Comparison of ENCODE assay signal across 11 cellular contexts in the genomic region with DNA sequence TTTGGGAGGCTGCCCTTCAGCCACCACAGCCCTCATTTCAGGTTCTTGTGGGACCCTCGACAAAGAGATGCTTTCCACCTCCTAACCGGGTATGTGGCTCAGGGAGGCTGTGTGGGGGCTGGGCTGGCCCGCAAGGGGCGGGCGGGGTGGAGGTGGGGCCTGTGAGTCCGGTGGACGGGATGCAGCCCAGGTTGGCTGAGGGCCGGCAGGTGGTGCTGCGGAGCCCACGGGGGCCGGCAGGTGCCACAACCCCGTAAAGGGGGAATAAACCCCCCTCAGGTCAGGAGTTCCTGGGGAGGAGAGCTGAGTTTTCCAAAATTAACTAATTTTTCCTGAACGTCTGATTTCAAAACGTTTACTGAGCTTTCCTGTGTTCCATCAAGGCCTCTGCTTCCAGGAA. TPM values are rescaled to one million over a fixed set of nuclear protein-coding genes. Genes with fewer than 3 reads are reported as not detected.
DNase-seq lines count a peak whose midpoint lies in the region; ATAC-seq and TF ChIP-seq lines count a peak whose summit lies in the region.
"Had no signal": no experiment of that assay in that cellular context is flagged by ENCODE, and none has a peak within 500 bp of the region (broad histone marks: within the 10 kb centered on the region; RNA-seq: fewer than 3 reads in every experiment).

No MANE protein-coding gene starts in this region.

- TF ChIP-seq CTCF in AG09309 (IDR thresholded peaks at IDR 0.05; ENCODE audit: control insufficient read depth, insufficient read depth, low read depth, low read length, missing control alignments) (peak; percentile 32), GM12865 (IDR thresholded peaks at IDR 0.05; ENCODE audit: insufficient read depth, low read depth, low read length, missing control alignments) (peak; percentile 50), RWPE2 (IDR thresholded peaks at IDR 0.05; ENCODE audit: poor library complexity, severe bottlenecking) (peak; percentile 58), tibial nerve (IDR thresholded peaks at IDR 0.05) (peak in 1 of 5 experiments; percentile 14)

- no peak for TF ChIP-seq POLR2A in tibial nerve (IDR thresholded peaks at IDR 0.05)

- no peak for DNase-seq in AG09309 (ENCODE audit: low read depth)
- no peak for DNase-seq in GM12865 (ENCODE audit: low read depth)
- no peak for DNase-seq in RWPE2 (ENCODE audit: low spot score)
- DNase-seq in islet precursor cell = peak; percentile 84
- DNase-seq in ureter (ENCODE audit: low spot score) = no peak
- no peak for DNase-seq in tibial nerve (ENCODE audit: low spot score in 2 of 2)
- DNase-seq: foreskin melanocyte, GM23248, psoas muscle had no signal

- peaks cover 3% of the 10 kb centered on the region for H3K4me1 ChIP-seq in RWPE2 (ENCODE audit: insufficient read depth, poor library complexity, severe bottlenecking)
- H3K4me1 ChIP-seq in tibial nerve = peaks cover 0 to 6% (median 3%) of the 10 kb centered on the region in 4 donors

- no peak overlapping the region for H3K27ac ChIP-seq in RWPE2 (ENCODE audit: poor library complexity, severe bottlenecking)
- no peak overlapping the region for H3K27ac ChIP-seq in tibial nerve
- H3K27ac ChIP-seq: GM23248, psoas muscle had no signal

- H3K27me3 ChIP-seq in RWPE2 (ENCODE audit: insufficient read depth, poor library complexity, severe bottlenecking) (no peaks in the 10 kb centered on the region), tibial nerve (peaks cover 0 to 3% of the 10 kb centered on the region in 2 donors)

- no peaks in the 10 kb centered on the region for H3K9me3 ChIP-seq in RWPE2 (ENCODE audit: severe bottlenecking)
- H3K9me3 ChIP-seq in tibial nerve = no peaks in the 10 kb centered on the region
- H3K9me3 ChIP-seq: psoas muscle had no signal

- H3K4me3 ChIP-seq in AG09309 (ENCODE audit: control insufficient read depth, low read depth, low read length) = no peak overlapping the region
- H3K4me3 ChIP-seq in GM12865 (ENCODE audit: low read depth, low read length) = no peak overlapping the region
- no peak overlapping the region for H3K4me3 ChIP-seq in RWPE2 (ENCODE audit: severe bottlenecking)
- H3K4me3 ChIP-seq in tibial nerve = no peak overlapping the region
- H3K4me3 ChIP-seq: GM23248, psoas muscle had no signal

- TF ChIP-seq EP300 in tibial nerve (IDR thresholded peaks at IDR 0.05) = no peak

- ATAC-seq in RWPE2 (ENCODE audit: low read depth) = peak; percentile 50; the same call in 2 of the 3 replicates
- ATAC-seq in HG02884 (IDR thresholded peaks at IDR 0.05; ENCODE audit: unreplicated experiment) = no peak
- ATAC-seq in GM19455 (IDR thresholded peaks at IDR 0.05; ENCODE audit: unreplicated experiment) = no peak
- ATAC-seq: psoas muscle had no signal

- 1% methylated on average over 11 to 12 of the region's 14 CpGs for WGBS in tibial nerve, 2 donors

- no peaks in the 10 kb centered on the region for H3K36me3 ChIP-seq in RWPE2 (ENCODE audit: low read depth)
- H3K36me3 ChIP-seq in tibial nerve = no peaks in the 10 kb centered on the region

RNA-seq across cellular contexts. Expression of a gene that starts 4.9 kb away (rescaled TPM):
- 38.9 TPM for total RNA-seq in ureter
- 10 to 100 TPM; 39.8 to 53.2 (median 45.6) TPM for total RNA-seq in tibial nerve

RNA-seq across cellular contexts. Expression of a gene that starts 14.8 kb away (rescaled TPM):
- total RNA-seq in ureter = 1.4 TPM
- total RNA-seq in tibial nerve = 1 to 10 TPM in 1 of 4 donors, not detected in 3; 1.5 TPM
- total RNA-seq: GM23248 had no signal

RNA-seq across cellular contexts. Expression of a gene that starts 18.8 kb away (rescaled TPM):
- total RNA-seq in ureter (7.9 TPM), tibial nerve (10 to 100 TPM in 1 of 4 donors, 1 to 10 TPM in 3; 3.5 to 18.0 (median 6.3) TPM)

RNA-seq across cellular contexts. Expression of a gene that starts 19.5 kb away (rescaled TPM):
- 5.3 TPM for total RNA-seq in ureter
- 1 to 10 TPM in 2 of 4 donors, under 1 TPM in 2; 0.63 to 7.5 (median 3.0) TPM for total RNA-seq in tibial nerve

RNA-seq across cellular contexts. Expression of a gene that starts 24.8 kb away (rescaled TPM):
- 43.2 TPM for total RNA-seq in ureter
- 10 to 100 TPM; 43.7 to 98.7 (median 78.6) TPM for total RNA-seq in tibial nerve
